Comparison of ENCODE assay signal across 9 cellular contexts in the genomic region with DNA sequence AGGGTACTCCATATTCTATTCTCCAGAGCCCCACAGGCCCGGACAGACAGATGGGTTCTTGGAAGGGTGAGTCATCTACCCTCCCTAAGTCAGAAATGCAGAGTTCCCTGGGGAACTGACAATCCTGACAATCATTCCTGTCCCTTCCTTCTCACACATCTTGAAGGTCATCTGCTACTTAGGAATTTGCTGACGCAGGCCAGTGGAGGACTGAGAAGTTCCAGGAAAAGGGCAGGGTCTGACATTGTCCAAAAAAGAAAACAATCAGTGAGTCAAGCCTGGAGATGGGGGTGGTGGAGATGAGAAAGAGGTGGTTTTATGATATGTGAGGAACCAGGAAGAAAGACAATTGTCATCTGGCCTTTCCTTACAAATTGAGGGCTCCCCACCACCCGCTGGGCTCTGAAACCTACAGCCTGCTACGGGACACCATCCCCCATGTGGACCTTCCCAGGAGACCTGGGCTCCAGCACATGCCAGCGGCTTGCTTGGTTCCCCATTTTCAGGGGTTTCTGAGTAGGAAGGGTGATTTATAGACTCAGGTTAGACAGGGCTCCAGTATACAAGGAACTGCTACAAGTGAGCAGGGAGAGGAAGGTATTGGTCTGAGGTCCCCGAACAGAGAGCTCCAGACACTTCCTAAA. TPM values are rescaled to one million over a fixed set of nuclear protein-coding genes. Genes with fewer than 3 reads are reported as not detected.
A peak's percentile ranks its signal among the peaks of the same experiment; 100 is the strongest.
DNase-seq lines count a peak whose midpoint lies in the region; ATAC-seq, FAIRE-seq and TF ChIP-seq lines count a peak whose summit lies in the region.
"Had no signal": no experiment of that assay in that cellular context is flagged by ENCODE, and none has a peak within 500 bp of the region (broad histone marks: within the 10 kb centered on the region; RNA-seq: fewer than 3 reads in every experiment).

No MANE protein-coding gene starts in this region.

- ATAC-seq in GM19455 (IDR thresholded peaks at IDR 0.05; ENCODE audit: unreplicated experiment) (peak; percentile 19), HG03108 (IDR thresholded peaks at IDR 0.05; ENCODE audit: unreplicated experiment) (no peak), GM21723 (IDR thresholded peaks at IDR 0.05; ENCODE audit: unreplicated experiment) (no peak)

- POLR2A ChIA-PET in endothelial cell of umbilical vein (lab: Charles Lee), result interaction anchor here (1.4 kb wide), 1 partner anchor 13 kb away, joined by 3 read pairs; a partner anchor contains a TSS

- peaks cover 36% of the 10 kb centered on the region for H3K36me3 Mint-ChIP-seq in progenitor cell of endocrine pancreas (ENCODE audit: insufficient read depth)

- H3K27me3 Mint-ChIP-seq in progenitor cell of endocrine pancreas, result no peaks in the 10 kb centered on the region
- H3K27me3 Mint-ChIP-seq: IgD-negative memory B cell had no signal

- no peaks in the 10 kb centered on the region for H3K27me3 ChIP-seq in endothelial cell of umbilical vein (ENCODE audit: control insufficient read depth in 2 of 2, insufficient read depth in 2 of 2, low read length in 2 of 2)

- dilution Hi-C loops in endothelial cell of umbilical vein (cut with MboI; ENCODE audit: extremely low pct_ligation_motif_present, low sequenced_read_pairs), result no loop called here

- peak overlapping the region; percentile 60 for H3K4me2 ChIP-seq in endothelial cell of umbilical vein (ENCODE audit: insufficient read depth, low read length)

- BruUV-seq in endothelial cell of umbilical vein (replicated peaks; lab: Mats Ljungman, UMichigan), result no TSS peak

- TF ChIP-seq POLR2A in endothelial cell of umbilical vein (IDR thresholded peaks at IDR 0.05; ENCODE audit: low read depth, low read length) (peak; percentile 70), GM12892 (IDR thresholded peaks at IDR 0.05; ENCODE audit: low read depth, low read length) (no peak)

- no peaks in the 10 kb centered on the region for H3K9me1 ChIP-seq in endothelial cell of umbilical vein (replicated peaks; ENCODE audit: control insufficient read depth, extremely low read depth, insufficient read depth, low read length)

- H3K4me3 Mint-ChIP-seq in progenitor cell of endocrine pancreas (ENCODE audit: low read depth), result no peak overlapping the region
- H3K4me3 Mint-ChIP-seq: IgD-negative memory B cell had no signal

- H3K4me1 Mint-ChIP-seq in progenitor cell of endocrine pancreas (ENCODE audit: low read depth), result peaks cover 25% of the 10 kb centered on the region

- no peaks in the 10 kb centered on the region for H3K9me3 ChIP-seq in endothelial cell of umbilical vein (replicated peaks; ENCODE audit: control insufficient read depth, insufficient read depth, low read length)

- peaks cover 18 to 24% of the 10 kb centered on the region in 2 experiments for H3K36me3 ChIP-seq in endothelial cell of umbilical vein (ENCODE audit: control insufficient read depth in 2 of 2, extremely low read depth in 1 of 2, insufficient read depth in 2 of 2, low read length in 2 of 2)

- DNase-seq in NCI-H69 (lab: John Stamatoyannopoulos, UW) (peak; percentile 44), endothelial cell of umbilical vein (ENCODE audit: low read depth, low spot score) (peak; percentile 91), non-pigmented ciliary epithelial cell (ENCODE audit: low read depth) (peak; percentile 58), GM12892 (ENCODE audit: insufficient read length) (no peak), progenitor cell of endocrine pancreas (ENCODE audit: low spot score, unreplicated experiment) (no peak)

- H3K4me3 ChIP-seq in endothelial cell of umbilical vein (replicated peaks in 1 of 3; ENCODE audit: insufficient read depth in 1 of 3, low read depth in 1 of 3, low read length in 3 of 3), result no peak overlapping the region

- H3K27ac Mint-ChIP-seq in progenitor cell of endocrine pancreas, result no peak overlapping the region

- H3K4me1 ChIP-seq in endothelial cell of umbilical vein (ENCODE audit: control insufficient read depth, extremely low read depth, insufficient read depth, low read length), result peaks cover 60% of the 10 kb centered on the region

- CTCF ChIA-PET in endothelial cell of umbilical vein (lab: Charles Lee), result interaction anchor here (1.4 to 6.3 kb wide), 5 partner anchors 13 to 33 kb away, joined by 4 to 52 read pairs (median 6); a partner anchor contains a TSS

- peak; percentile 96 for FAIRE-seq in endothelial cell of umbilical vein (lab: Jason Lieb, UNC)
- FAIRE-seq in GM12892 (lab: Jason Lieb, UNC), result no peak

- intact Hi-C loops in endothelial cell of umbilical vein (cut with micrococcal nuclease), result loop anchor here (1.0 kb wide), 3 partner anchors 13 to 33 kb away; a partner anchor contains a TSS

- H4K20me1 ChIP-seq in endothelial cell of umbilical vein (replicated peaks; ENCODE audit: control insufficient read depth, extremely low read depth, insufficient read depth, low read length), result no peaks in the 10 kb centered on the region

- peak overlapping the region; percentile 99 for H3K27ac ChIP-seq in endothelial cell of umbilical vein (ENCODE audit: insufficient read depth, low read depth, low read length)

- peak overlapping the region; percentile 81 for H3K9ac ChIP-seq in endothelial cell of umbilical vein (replicated peaks; ENCODE audit: extremely low read depth, insufficient read depth, low read length)

- H2AFZ ChIP-seq in endothelial cell of umbilical vein (ENCODE audit: low read depth, low read length), result no peak overlapping the region

- peaks cover 10% of the 10 kb centered on the region for H3K9me3 Mint-ChIP-seq in progenitor cell of endocrine pancreas (ENCODE audit: low read depth)
- H3K9me3 Mint-ChIP-seq: IgD-negative memory B cell had no signal

- peaks cover 95% of the 10 kb centered on the region for H3K79me2 ChIP-seq in endothelial cell of umbilical vein (ENCODE audit: control insufficient read depth, insufficient read depth, low read length)

- TF ChIP-seq CTCF in endothelial cell of umbilical vein (IDR thresholded peaks at IDR 0.05; ENCODE audit: extremely low read depth in 1 of 2, insufficient read depth in 1 of 2, low read depth in 1 of 2, low read length in 2 of 2), result no peak
- TF ChIP-seq CTCF in progenitor cell of endocrine pancreas (IDR thresholded peaks at IDR 0.05; ENCODE audit: unreplicated experiment), result no peak

TF ChIP-seq in endothelial cell of umbilical vein, 7 proteins besides CTCF, POLR2A, EP300 and RAD21:
- TF ChIP-seq GATA2 (IDR thresholded peaks at IDR 0.05; ENCODE audit: insufficient read depth, insufficient read length, low read depth, low read length) (peak; percentile 73), MYC (IDR thresholded peaks at IDR 0.05; ENCODE audit: low read depth, low read length) (no peak), FOS (IDR thresholded peaks at IDR 0.05; ENCODE audit: borderline replicate concordance, insufficient read depth, low read length) (peak; percentile 90), POLR2AphosphoS5 (IDR thresholded peaks at IDR 0.05; ENCODE audit: insufficient read depth, low read depth, low read length) (peak; percentile 15), JUN (IDR thresholded peaks at IDR 0.05; ENCODE audit: borderline replicate concordance, insufficient read depth, insufficient read length, low read depth) (peak; percentile 96)
- TF ChIP-seq, protein P1, sequence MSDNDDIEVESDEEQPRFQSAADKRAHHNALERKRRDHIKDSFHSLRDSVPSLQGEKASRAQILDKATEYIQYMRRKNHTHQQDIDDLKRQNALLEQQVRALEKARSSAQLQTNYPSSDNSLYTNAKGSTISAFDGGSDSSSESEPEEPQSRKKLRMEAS (IDR thresholded peaks at IDR 0.05; ENCODE audit: insufficient read depth, insufficient read length), result no peak

RNA-seq across cellular contexts. Expression of a gene that starts 12.9 kb away (rescaled TPM):
- total RNA-seq in endothelial cell of umbilical vein, result 1,084 and 1,141 TPM in 2 replicates
- polyA plus RNA-seq in endothelial cell of umbilical vein, result 898 and 992 TPM in 2 replicates
- 1,189 and 1,210 TPM in 2 replicates for polyA plus RNA-seq in endothelial cell of umbilical vein (2011; cell fraction: cytosol; rRNA removed)
- 468 and 574 TPM in 2 replicates for polyA plus RNA-seq in endothelial cell of umbilical vein (2011; cell fraction: nucleus; rRNA removed)
- polyA plus RNA-seq in endothelial cell of umbilical vein (2012), result 1,678 and 2,079 TPM in 2 replicates
- 1,358 and 1,650 TPM in 2 replicates for polyA minus RNA-seq in endothelial cell of umbilical vein
- 111 TPM for polyA minus RNA-seq in endothelial cell of umbilical vein (2011; cell fraction: cytosol; rRNA and poly(A)+ RNA removed)
- polyA minus RNA-seq in endothelial cell of umbilical vein (2011; cell fraction: nucleus; rRNA and poly(A)+ RNA removed), result 286 and 554 TPM in 2 replicates
- polyA plus RNA-seq in GM12892 (2012; ENCODE audit: missing spikeins), result 175 TPM
- total RNA-seq in progenitor cell of endocrine pancreas, result 214 and 218 TPM in 2 replicates

RNA-seq across cellular contexts. Expression of a gene that starts 22.7 kb away (rescaled TPM):
- 1.4 and 2.1 TPM in 2 replicates for total RNA-seq in endothelial cell of umbilical vein
- polyA plus RNA-seq in endothelial cell of umbilical vein, result 0.21 and 0.94 TPM in 2 replicates
- polyA plus RNA-seq in endothelial cell of umbilical vein (2011; cell fraction: cytosol; rRNA removed), result 0.12 TPM in 1 of 2 replicates, not detected in the other
- 0.36 and 0.84 TPM in 2 replicates for polyA plus RNA-seq in endothelial cell of umbilical vein (2011; cell fraction: nucleus; rRNA removed)
- 0.48 and 0.59 TPM in 2 replicates for polyA plus RNA-seq in endothelial cell of umbilical vein (2012)
- not detected in 2 replicates for polyA minus RNA-seq in endothelial cell of umbilical vein
- not detected for polyA minus RNA-seq in endothelial cell of umbilical vein (2011; cell fraction: cytosol; rRNA and poly(A)+ RNA removed)
- 2.5 and 9.7 TPM in 2 replicates for polyA minus RNA-seq in endothelial cell of umbilical vein (2011; cell fraction: nucleus; rRNA and poly(A)+ RNA removed)
- not detected for polyA plus RNA-seq in GM12892 (2012; ENCODE audit: missing spikeins)
- 0.69 and 1.1 TPM in 2 replicates for total RNA-seq in progenitor cell of endocrine pancreas
- polyA plus RNA-seq: IgD-negative memory B cell had no signal

RNA-seq across cellular contexts. Expression of a gene that starts 51.0 kb away (rescaled TPM):
- 20.8 and 23.1 TPM in 2 replicates for total RNA-seq in endothelial cell of umbilical vein
- polyA plus RNA-seq in endothelial cell of umbilical vein, result 14.9 and 18.0 TPM in 2 replicates
- polyA plus RNA-seq in endothelial cell of umbilical vein (2011; cell fraction: cytosol; rRNA removed), result 16.7 and 17.8 TPM in 2 replicates
- polyA plus RNA-seq in endothelial cell of umbilical vein (2011; cell fraction: nucleus; rRNA removed), result 22.7 and 32.5 TPM in 2 replicates
- polyA plus RNA-seq in endothelial cell of umbilical vein (2012), result 22.3 and 24.5 TPM in 2 replicates
- 21.8 and 28.2 TPM in 2 replicates for polyA minus RNA-seq in endothelial cell of umbilical vein
- 18.0 TPM for polyA minus RNA-seq in endothelial cell of umbilical vein (2011; cell fraction: cytosol; rRNA and poly(A)+ RNA removed)
- 21.4 and 32.4 TPM in 2 replicates for polyA minus RNA-seq in endothelial cell of umbilical vein (2011; cell fraction: nucleus; rRNA and poly(A)+ RNA removed)
- 11.6 TPM for polyA plus RNA-seq in GM12892 (2012; ENCODE audit: missing spikeins)
- 31.9 and 37.2 TPM in 2 replicates for total RNA-seq in progenitor cell of endocrine pancreas

Comparison
In these comparisons a context has a peak if more than half of its experiments do, and no peak if none do; other contexts are left out.
1. DNase-seq: peak in NCI-H69 (single experiment), endothelial cell of umbilical vein (single experiment) and non-pigmented ciliary epithelial cell (single experiment); none in GM12892 (single experiment) and progenitor cell of endocrine pancreas (single experiment).